ENCODE assay signal across 8 cellular contexts in the genomic region with DNA sequence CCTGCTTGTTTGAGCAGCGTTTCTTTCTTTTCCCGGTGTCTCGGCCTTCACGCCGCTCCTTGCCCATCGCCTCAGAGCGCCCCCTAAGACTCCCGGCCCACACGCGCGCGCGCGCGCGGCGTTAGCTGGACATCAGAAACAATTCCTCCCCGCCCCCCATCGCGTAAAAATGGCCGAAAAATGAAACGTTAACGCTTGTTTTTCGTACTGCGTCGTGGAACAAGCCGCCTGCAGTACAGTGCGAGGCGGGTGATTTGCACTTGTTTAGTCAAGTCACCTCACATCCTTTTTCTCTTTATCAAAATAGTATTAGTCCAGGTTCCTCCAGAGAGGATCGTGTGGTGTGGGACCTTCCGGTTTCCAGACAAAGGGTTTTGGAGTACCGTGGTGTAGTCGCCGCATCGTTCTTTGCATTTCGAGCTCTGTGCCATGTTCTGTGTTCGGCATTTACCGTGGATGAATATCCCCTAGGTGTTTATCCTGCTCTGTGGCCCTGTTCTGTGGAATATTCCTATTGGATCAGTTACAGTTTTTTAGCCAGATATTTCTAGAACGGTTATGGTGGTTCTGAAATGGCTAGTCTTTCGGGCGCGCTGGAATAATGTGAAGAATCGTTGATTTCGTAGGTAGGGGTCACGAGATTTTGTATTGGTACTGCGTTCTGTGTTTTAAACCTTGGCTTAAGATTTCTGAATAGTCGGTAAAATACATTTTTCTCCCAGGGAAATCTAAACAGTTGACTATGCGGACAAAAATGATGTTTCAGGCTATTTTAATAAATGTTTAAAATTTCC. TPM values are rescaled to one million over a fixed set of nuclear protein-coding genes. Genes with fewer than 3 reads are reported as not detected.
DNase-seq lines count a peak whose midpoint lies in the region; ATAC-seq and TF ChIP-seq lines count a peak whose summit lies in the region.

No MANE protein-coding gene starts in this region.

- H3K27ac Mint-ChIP-seq in activated CD4-positive, alpha-beta T cell treated with anti-CD3 and anti-CD28 coated beads for 36 hours, result peak overlapping the region; percentile 99

- H3K4me3 ChIP-seq in A673 (ENCODE audit: low read depth, low read length, poor library complexity, severe bottlenecking) (peak overlapping the region; percentile 76), liver (ENCODE audit: low read depth in 1 of 3, low read length in 3 of 3) (peak overlapping the region; percentile 83 to 94 (median 88))

- peak overlapping the region; percentile 97 for H3K4me3 Mint-ChIP-seq in activated CD4-positive, alpha-beta T cell treated with anti-CD3 and anti-CD28 coated beads for 36 hours

- under 1% methylated on average over 48 of the region's 48 CpGs for WGBS in liver

- H3K36me3 Mint-ChIP-seq in activated CD4-positive, alpha-beta T cell treated with anti-CD3 and anti-CD28 coated beads for 36 hours (ENCODE audit: low read depth), result peaks cover 43% of the 10 kb centered on the region

- BruUV-seq in A673 (replicated peaks; lab: Mats Ljungman, UMichigan), result TSS peak; percentile 28

- H3K4me1 Mint-ChIP-seq in activated CD4-positive, alpha-beta T cell treated with anti-CD3 and anti-CD28 coated beads for 36 hours, result peaks cover 45% of the 10 kb centered on the region

- peak; percentile 28 for ATAC-seq in HG02981 (IDR thresholded peaks at IDR 0.05; ENCODE audit: unreplicated experiment)
- ATAC-seq in activated CD4-positive, alpha-beta T cell treated with anti-CD3 and anti-CD28 coated beads for 36 hours, result peak; percentile 9

- H3K9me3 Mint-ChIP-seq in activated CD4-positive, alpha-beta T cell treated with anti-CD3 and anti-CD28 coated beads for 36 hours (ENCODE audit: low read depth), result no peaks in the 10 kb centered on the region

- peak; percentile 81 for DNase-seq in A673 (ENCODE audit: low spot score)
- no peak for DNase-seq in GM13977 (ENCODE audit: low spot score)
- peak; percentile 68 for DNase-seq in NCI-H2196 (lab: John Stamatoyannopoulos, UW; ENCODE audit: unreplicated experiment)
- DNase-seq in activated CD4-positive, alpha-beta T cell treated with anti-CD3 and anti-CD28 coated beads for 36 hours, result peak; percentile 74
- DNase-seq in dermis blood vessel endothelial cell, result peak; percentile 89
- DNase-seq in stimulated activated CD4-positive, alpha-beta T cell treated with anti-CD3 and anti-CD28 coated beads, Interleukin-4, amount 100 ng/mL, for 4 hours, result peak; percentile 33 to 42

- CTCF ChIA-PET in A673 (lab: Charles Lee), result interaction anchor here (0.5 kb wide), 1 partner anchor 64 kb away, joined by 9 read pairs; no protein-coding TSS in a partner anchor
- CTCF ChIA-PET in activated CD4-positive, alpha-beta T cell treated with anti-CD3 and anti-CD28 coated beads for 36 hours (lab: Charles Lee), result interaction anchor here (0.7 to 2.2 kb wide), 3 partner anchors 10 to 219 kb away, joined by 3 to 9 read pairs (median 4); no protein-coding TSS in a partner anchor

- peak overlapping the region; percentile 98 to 99 for H3K9ac ChIP-seq in liver (ENCODE audit: low read depth in 1 of 2, low read length in 2 of 2)

- POLR2A ChIA-PET in A673 (lab: Charles Lee; ENCODE audit: low non-redundant PET), result interaction anchor here (0.6 to 0.8 kb wide), 2 partner anchors 10 to 41 kb away, joined by 4 to 5 read pairs; no protein-coding TSS in a partner anchor
- POLR2A ChIA-PET in activated CD4-positive, alpha-beta T cell treated with anti-CD3 and anti-CD28 coated beads for 36 hours (lab: Charles Lee), result interaction anchor here (0.8 to 2.3 kb wide), 6 partner anchors 10 to 719 kb away, joined by 3 to 16 read pairs (median 6); partner anchors contain the start of genes HSPA9 and PAIP2

- intact Hi-C loops in A673 (cut with micrococcal nuclease; ENCODE audit: unreplicated experiment), result no loop called here
- intact Hi-C loops in activated CD4-positive, alpha-beta T cell treated with anti-CD3 and anti-CD28 coated beads for 36 hours (cut with DNase I, micrococcal nuclease), result loop anchor here (1.0 to 5.0 kb wide), 6 partner anchors 47 to 1542 kb away; partner anchors contain the start of genes HNRNPA0 (in 1 of the 2), KDM3B (in 1 of the 2), PAIP2 (in 1 of the 2) and SPATA24 (in 1 of the 2)

- H3K36me3 ChIP-seq in A673 (ENCODE audit: insufficient read depth, low read length, poor library complexity, severe bottlenecking) (no peaks in the 10 kb centered on the region), liver (ENCODE audit: control insufficient read depth in 4 of 4, insufficient read depth in 3 of 4, low read depth in 1 of 4, low read length in 3 of 4) (no peaks in the 10 kb centered on the region)

- no peaks in the 10 kb centered on the region for H3K9me3 ChIP-seq in A673 (ENCODE audit: low read depth, low read length, poor library complexity, severe bottlenecking)
- H3K9me3 ChIP-seq in liver (ENCODE audit: control insufficient read depth in 4 of 4, low read length in 3 of 4), result no peaks in the 10 kb centered on the region

- no peaks in the 10 kb centered on the region for H3K27me3 Mint-ChIP-seq in activated CD4-positive, alpha-beta T cell treated with anti-CD3 and anti-CD28 coated beads for 36 hours

- H3K27me3 ChIP-seq in A673 (replicated peaks; ENCODE audit: insufficient read depth, low read depth, low read length, poor library complexity) (no peaks in the 10 kb centered on the region), liver (ENCODE audit: control insufficient read depth in 4 of 4, insufficient read depth in 4 of 4, low read length in 3 of 4) (no peaks in the 10 kb centered on the region)

- TF ChIP-seq CTCF in A673 (conservative IDR thresholded peaks at IDR 0.05; ENCODE audit: low read depth, low read length), result peak; percentile 34; the same call in 1 of the 2 replicates
- TF ChIP-seq CTCF in GM13977 (IDR thresholded peaks at IDR 0.05; ENCODE audit: extremely low read depth, insufficient read depth, missing control alignments), result peak; percentile 45
- TF ChIP-seq CTCF in liver (IDR thresholded peaks at IDR 0.05; ENCODE audit: low read depth, low read length, missing input control), result no peak

- TF ChIP-seq RAD21 in liver (IDR thresholded peaks at IDR 0.05), result no peak

- peaks cover 27% of the 10 kb centered on the region for H3K4me1 ChIP-seq in A673 (ENCODE audit: insufficient read depth, low read length, poor library complexity, severe bottlenecking)
- H3K4me1 ChIP-seq in liver (ENCODE audit: control insufficient read depth in 4 of 4, insufficient read depth in 4 of 4, low read length in 3 of 4), result peaks cover 7 to 37% (median 28%) of the 10 kb centered on the region in 4 donors

- H3K27ac ChIP-seq in A673 (ENCODE audit: low read depth, low read length, poor library complexity, severe bottlenecking) (peak overlapping the region; percentile 99), liver (ENCODE audit: low read depth in 1 of 2, low read length in 2 of 2) (peak overlapping the region; percentile 100)

- in situ Hi-C loops in GM13977 (cut with MboI; ENCODE audit: low pct_unique_long_range_greater_than_20kb, low sequenced_read_pairs, unreplicated experiment), result no loop called here

TF ChIP-seq in liver, 16 proteins besides CTCF, POLR2A, EP300 and RAD21:
- TF ChIP-seq TAF1 (conservative IDR thresholded peaks at IDR 0.05), result no peak
- TF ChIP-seq YY1 (IDR thresholded peaks at IDR 0.05), result peak; percentile 90
- peak in 1 of 2 donors; percentile 39 for TF ChIP-seq GABPA (IDR thresholded peaks at IDR 0.05 in 1 of 2, conservative IDR thresholded peaks at IDR 0.05 in 1 of 2)
TF ChIP-seq in liver: peak in this region for 2.

RNA-seq across cellular contexts. Expression of gene MATR3, which starts 1.0 kb away (rescaled TPM):
- total RNA-seq in A673 (2021) (286 and 299 TPM in 2 replicates), dermis blood vessel endothelial cell (301 and 445 TPM in 2 replicates), liver (100 to 1,000 TPM in 1 of 2 donors, 10 to 100 TPM in 1; 92.5 to 111 TPM)
- total RNA-seq in activated CD4-positive, alpha-beta T cell treated with anti-CD3 and anti-CD28 coated beads for 36 hours, result 100 to 1,000 TPM; 113 to 133 TPM
- 10 to 100 TPM; 38.4 to 46.9 TPM for polyA plus RNA-seq in liver

RNA-seq across cellular contexts. Expression of gene PAIP2, which starts 47.1 kb away (rescaled TPM):
- total RNA-seq in A673 (2021) (95.0 and 108 TPM in 2 replicates), dermis blood vessel endothelial cell (110 and 137 TPM in 2 replicates), liver (10 to 100 TPM; 41.5 to 42.2 TPM)
- total RNA-seq in activated CD4-positive, alpha-beta T cell treated with anti-CD3 and anti-CD28 coated beads for 36 hours, result 100 to 1,000 TPM; 101 to 126 TPM
- 10 to 100 TPM; 47.9 to 63.2 TPM for polyA plus RNA-seq in liver
